ENCODE assay signal across 10 cellular contexts in the genomic region with DNA sequence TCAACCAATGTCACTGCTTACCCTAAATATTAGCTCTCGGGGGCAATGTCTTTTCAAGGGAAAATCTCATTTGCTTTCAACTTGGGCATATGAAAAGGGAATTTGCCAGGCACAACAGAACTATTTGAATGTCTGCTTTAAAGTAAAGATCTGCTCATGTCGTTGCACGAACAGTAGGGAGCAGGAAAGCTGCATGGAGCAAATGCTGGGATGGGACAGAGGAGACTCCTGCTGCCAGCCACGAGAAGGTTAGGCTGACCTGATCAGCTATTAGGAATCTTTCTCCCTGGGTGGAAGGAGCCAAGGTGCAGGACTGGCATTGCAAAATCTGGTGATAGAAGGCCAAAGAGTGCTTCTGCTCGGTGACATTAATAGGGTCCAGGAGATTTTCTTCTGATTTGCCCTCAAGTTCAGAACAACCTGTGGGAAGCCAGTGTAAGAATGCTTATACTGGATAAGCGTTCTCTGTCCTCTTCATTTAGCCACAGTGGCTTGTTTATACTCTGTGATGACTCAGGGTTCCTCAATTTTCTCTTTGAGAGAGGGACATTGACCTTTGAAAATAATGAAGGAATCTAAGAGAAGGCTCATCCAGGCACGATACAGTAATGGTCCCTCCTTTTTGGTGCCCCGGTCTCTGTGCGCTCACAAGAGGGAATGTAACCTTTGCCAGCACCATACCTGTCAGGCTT. TPM values are rescaled to one million over a fixed set of nuclear protein-coding genes. Genes with fewer than 3 reads are reported as not detected.
DNase-seq lines count a peak whose midpoint lies in the region; TF ChIP-seq lines count a peak whose summit lies in the region.
"Had no signal": no experiment of that assay in that cellular context is flagged by ENCODE, and none has a peak within 500 bp of the region (broad histone marks: within the 10 kb centered on the region; RNA-seq: fewer than 3 reads in every experiment).

No MANE protein-coding gene starts in this region.

- no peak overlapping the region for H3K4me3 Mint-ChIP-seq in glutamatergic neuron (ENCODE audit: unreplicated experiment)
- H3K4me3 Mint-ChIP-seq: CD4-positive, alpha-beta T cell had no signal

- H3K36me3 ChIP-seq in adipocyte (ENCODE audit: control insufficient read depth, insufficient read depth, low read length, severe bottlenecking): peaks cover 5% of the 10 kb centered on the region
- no peaks in the 10 kb centered on the region for H3K36me3 ChIP-seq in cardiac muscle cell
- H3K36me3 ChIP-seq in parathyroid adenoma (ENCODE audit: control insufficient read depth, insufficient read depth, low read length): no peaks in the 10 kb centered on the region

- peaks cover 62% of the 10 kb centered on the region for H3K4me1 ChIP-seq in adipocyte (ENCODE audit: control insufficient read depth, insufficient read depth, low read length)
- H3K4me1 ChIP-seq in cardiac muscle cell (ENCODE audit: low read depth): no peaks in the 10 kb centered on the region
- peaks cover 15% of the 10 kb centered on the region for H3K4me1 ChIP-seq in parathyroid adenoma

- H3K9me3 ChIP-seq in adipocyte (ENCODE audit: control insufficient read depth, low read length) (no peaks in the 10 kb centered on the region), cardiac muscle cell (ENCODE audit: low read depth) (no peaks in the 10 kb centered on the region), parathyroid adenoma (ENCODE audit: control insufficient read depth, low read length) (no peaks in the 10 kb centered on the region)

- no peaks in the 10 kb centered on the region for H3K36me3 Mint-ChIP-seq in glutamatergic neuron (ENCODE audit: unreplicated experiment)

- H3K4me1 Mint-ChIP-seq in glutamatergic neuron (ENCODE audit: low read depth, unreplicated experiment): peaks cover 16% of the 10 kb centered on the region

- H3K4me2 ChIP-seq in parathyroid adenoma (ENCODE audit: low read length): peak overlapping the region; percentile 49
- H3K4me2 ChIP-seq: KMS-11 had no signal

- peaks cover 4% of the 10 kb centered on the region for H3K27me3 ChIP-seq in adipocyte (replicated peaks; ENCODE audit: control insufficient read depth, insufficient read depth, low read length)
- no peaks in the 10 kb centered on the region for H3K27me3 ChIP-seq in cardiac muscle cell
- no peaks in the 10 kb centered on the region for H3K27me3 ChIP-seq in parathyroid adenoma (ENCODE audit: control insufficient read depth, insufficient read depth, low read length)

- TF ChIP-seq CTCF in cardiac muscle cell (IDR thresholded peaks at IDR 0.05; ENCODE audit: low read depth, low read length) (peak; percentile 47), parathyroid adenoma (IDR thresholded peaks at IDR 0.05) (no peak), glutamatergic neuron (IDR thresholded peaks at IDR 0.05; ENCODE audit: partially characterized antibody, unreplicated experiment) (no peak)

- H3K9ac ChIP-seq in adipocyte (ENCODE audit: low read length): peak overlapping the region; percentile 90
- H3K9ac ChIP-seq in parathyroid adenoma: no peak overlapping the region
- H3K9ac ChIP-seq: KMS-11 had no signal

- H3K4me3 ChIP-seq in adipocyte (ENCODE audit: low read length): peak overlapping the region; percentile 67
- H3K4me3 ChIP-seq in cardiac muscle cell: no peak overlapping the region
- no peak overlapping the region for H3K4me3 ChIP-seq in parathyroid adenoma (ENCODE audit: low read depth, low read length)

- H3K9me3 Mint-ChIP-seq in glutamatergic neuron (ENCODE audit: unreplicated experiment): peaks cover 4% of the 10 kb centered on the region
- H3K9me3 Mint-ChIP-seq: CD4-positive, alpha-beta T cell had no signal

- H2AFZ ChIP-seq in parathyroid adenoma: no peak overlapping the region

- no peaks in the 10 kb centered on the region for H3K27me3 Mint-ChIP-seq in glutamatergic neuron (ENCODE audit: unreplicated experiment)
- H3K27me3 Mint-ChIP-seq: CD4-positive, alpha-beta T cell had no signal

- H3K27ac ChIP-seq in cardiac muscle cell (no peak overlapping the region), parathyroid adenoma (peak overlapping the region; percentile 49)
- H3K27ac ChIP-seq: KMS-11 had no signal

- DNase-seq in AG20443 (ENCODE audit: low spot score): peak; percentile 38
- DNase-seq in adipocyte (ENCODE audit: low read depth): peak; percentile 52
- peak in 1 of 2 donors; percentile 63 for DNase-seq in cardiac muscle cell (ENCODE audit: low read depth in 1 of 2, low spot score in 1 of 2)
- DNase-seq in SIG-M5 treated with dmso at 0.1 percent for 504 hours (lab: John Stamatoyannopoulos, UW; ENCODE audit: unreplicated experiment): no peak
- DNase-seq in glutamatergic neuron: no peak
- DNase-seq in activated CD4-positive, alpha-beta T cell treated with anti-CD3 and anti-CD28 coated beads for 48 hours: no peak
- no peak for DNase-seq in UCSD-AML1 (lab: John Stamatoyannopoulos, UW; ENCODE audit: unreplicated experiment)
- DNase-seq: CD4-positive, alpha-beta T cell had no signal

- no peak overlapping the region for H3K27ac Mint-ChIP-seq in glutamatergic neuron (ENCODE audit: unreplicated experiment)
- H3K27ac Mint-ChIP-seq: CD4-positive, alpha-beta T cell had no signal

- peaks cover 29% of the 10 kb centered on the region for H3K79me2 ChIP-seq in parathyroid adenoma

RNA-seq across cellular contexts. Expression of gene FHL1, which starts 22.9 kb away (rescaled TPM):
- total RNA-seq in cardiac muscle cell (27.1 and 38.9 TPM in 2 replicates), glutamatergic neuron (ENCODE audit: unreplicated experiment) (161 TPM)
- 23.5 and 28.8 TPM in 2 replicates for polyA plus RNA-seq in cardiac muscle cell

Comparison
In these comparisons a context has a peak if more than half of its experiments do, and no peak if none do; other contexts are left out.
1. DNase-seq: peak in AG20443 (single experiment) and adipocyte (single experiment); none in SIG-M5 treated with dmso at 0.1 percent for 504 hours (single experiment), glutamatergic neuron (single experiment), activated CD4-positive, alpha-beta T cell treated with anti-CD3 and anti-CD28 coated beads for 48 hours (single experiment) and UCSD-AML1 (single experiment).